ENCODE assay signal across 1 cellular context in the genomic region with DNA sequence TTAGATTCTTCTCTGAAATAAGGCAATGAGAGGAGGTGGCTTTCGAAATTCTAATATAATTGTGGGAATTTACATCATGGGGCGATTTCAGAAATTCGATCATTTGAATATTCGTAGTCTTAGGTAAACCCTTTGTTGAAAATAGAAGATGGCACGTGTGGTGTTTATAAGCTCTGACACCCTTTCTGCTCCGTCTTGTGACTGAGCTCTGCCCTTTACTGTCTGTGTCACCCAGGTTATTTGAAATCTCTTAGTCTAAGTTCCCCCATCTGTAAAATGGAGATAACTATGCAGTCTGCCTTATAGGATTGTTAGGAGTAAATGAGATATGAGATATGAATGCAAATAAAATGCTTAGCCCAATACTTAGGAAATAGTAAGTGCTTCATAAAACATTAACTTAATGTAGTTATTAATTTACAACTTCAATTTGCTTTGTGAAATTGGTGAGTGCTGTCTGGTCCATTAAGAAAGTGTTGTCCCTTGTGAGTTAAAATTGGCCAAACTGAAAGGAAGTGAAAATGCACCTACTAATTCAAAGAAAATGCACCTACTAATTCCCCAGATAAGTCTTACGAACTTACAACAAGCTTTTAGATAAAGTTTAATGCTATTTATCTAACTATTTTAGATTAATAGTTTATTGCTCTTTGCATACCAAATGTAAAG.
TF ChIP-seq lines count a peak whose summit lies in the region.

No MANE protein-coding gene starts in this region.

TF ChIP-seq in liver, 16 proteins besides CTCF, POLR2A, EP300 and RAD21:
- TF ChIP-seq, protein P1, sequence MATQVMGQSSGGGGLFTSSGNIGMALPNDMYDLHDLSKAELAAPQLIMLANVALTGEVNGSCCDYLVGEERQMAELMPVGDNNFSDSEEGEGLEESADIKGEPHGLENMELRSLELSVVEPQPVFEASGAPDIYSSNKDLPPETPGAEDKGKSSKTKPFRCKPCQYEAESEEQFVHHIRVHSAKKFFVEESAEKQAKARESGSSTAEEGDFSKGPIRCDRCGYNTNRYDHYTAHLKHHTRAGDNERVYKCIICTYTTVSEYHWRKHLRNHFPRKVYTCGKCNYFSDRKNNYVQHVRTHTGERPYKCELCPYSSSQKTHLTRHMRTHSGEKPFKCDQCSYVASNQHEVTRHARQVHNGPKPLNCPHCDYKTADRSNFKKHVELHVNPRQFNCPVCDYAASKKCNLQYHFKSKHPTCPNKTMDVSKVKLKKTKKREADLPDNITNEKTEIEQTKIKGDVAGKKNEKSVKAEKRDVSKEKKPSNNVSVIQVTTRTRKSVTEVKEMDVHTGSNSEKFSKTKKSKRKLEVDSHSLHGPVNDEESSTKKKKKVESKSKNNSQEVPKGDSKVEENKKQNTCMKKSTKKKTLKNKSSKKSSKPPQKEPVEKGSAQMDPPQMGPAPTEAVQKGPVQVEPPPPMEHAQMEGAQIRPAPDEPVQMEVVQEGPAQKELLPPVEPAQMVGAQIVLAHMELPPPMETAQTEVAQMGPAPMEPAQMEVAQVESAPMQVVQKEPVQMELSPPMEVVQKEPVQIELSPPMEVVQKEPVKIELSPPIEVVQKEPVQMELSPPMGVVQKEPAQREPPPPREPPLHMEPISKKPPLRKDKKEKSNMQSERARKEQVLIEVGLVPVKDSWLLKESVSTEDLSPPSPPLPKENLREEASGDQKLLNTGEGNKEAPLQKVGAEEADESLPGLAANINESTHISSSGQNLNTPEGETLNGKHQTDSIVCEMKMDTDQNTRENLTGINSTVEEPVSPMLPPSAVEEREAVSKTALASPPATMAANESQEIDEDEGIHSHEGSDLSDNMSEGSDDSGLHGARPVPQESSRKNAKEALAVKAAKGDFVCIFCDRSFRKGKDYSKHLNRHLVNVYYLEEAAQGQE (IDR thresholded peaks at IDR 0.05), result no peak
- TF ChIP-seq TAF1 (conservative IDR thresholded peaks at IDR 0.05), result peak; percentile 27
TF ChIP-seq in liver: peak in this region for 1.
